Comparison of ENCODE assay signal across 1 cellular context in the genomic region with DNA sequence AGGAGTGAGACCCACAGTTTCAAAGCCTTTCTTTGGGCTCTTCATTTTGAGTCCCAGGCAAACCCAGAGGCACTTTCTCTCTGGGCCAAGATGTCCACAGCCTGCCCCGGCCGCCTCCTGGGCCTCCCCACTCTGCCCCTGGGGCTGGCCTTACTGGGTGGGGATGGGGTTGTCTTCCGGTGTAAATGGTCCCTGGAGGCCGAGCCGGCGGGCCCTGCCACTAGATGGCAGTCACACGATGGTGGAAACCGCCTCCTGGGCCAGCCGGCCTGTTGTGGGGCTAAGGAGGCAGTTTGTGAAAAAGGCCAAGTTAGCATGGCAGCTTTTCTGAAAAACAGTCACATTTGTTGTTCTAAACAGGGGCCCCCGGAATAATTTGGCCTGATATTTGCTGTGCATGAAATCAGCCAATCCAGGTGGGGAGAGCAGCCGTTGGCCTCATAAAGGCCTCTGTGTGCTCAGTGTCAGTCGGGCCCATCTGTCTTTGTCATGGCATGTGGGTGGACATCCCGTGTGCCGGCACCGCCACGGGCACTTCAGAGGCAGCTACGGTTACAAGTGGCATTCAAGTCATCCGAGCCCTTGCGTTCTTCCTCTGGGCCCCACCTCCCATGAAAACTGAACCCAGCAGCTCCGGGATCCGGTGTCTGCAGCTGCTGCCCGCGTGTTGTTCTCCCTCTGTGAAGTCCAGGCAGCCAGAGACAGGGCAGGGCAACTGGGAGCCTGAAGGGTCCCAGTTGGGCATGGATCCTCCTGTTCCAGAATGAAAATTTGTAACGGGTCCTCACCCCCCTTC.
TF ChIP-seq lines count a peak whose summit lies in the region.

No MANE protein-coding gene starts in this region.

TF ChIP-seq in SK-N-SH treated with all-trans-retinoic acid at 6 μM for 48 hours, 23 proteins besides CTCF, POLR2A, EP300 and RAD21 (continued from another document):
- TF ChIP-seq, protein P1, sequence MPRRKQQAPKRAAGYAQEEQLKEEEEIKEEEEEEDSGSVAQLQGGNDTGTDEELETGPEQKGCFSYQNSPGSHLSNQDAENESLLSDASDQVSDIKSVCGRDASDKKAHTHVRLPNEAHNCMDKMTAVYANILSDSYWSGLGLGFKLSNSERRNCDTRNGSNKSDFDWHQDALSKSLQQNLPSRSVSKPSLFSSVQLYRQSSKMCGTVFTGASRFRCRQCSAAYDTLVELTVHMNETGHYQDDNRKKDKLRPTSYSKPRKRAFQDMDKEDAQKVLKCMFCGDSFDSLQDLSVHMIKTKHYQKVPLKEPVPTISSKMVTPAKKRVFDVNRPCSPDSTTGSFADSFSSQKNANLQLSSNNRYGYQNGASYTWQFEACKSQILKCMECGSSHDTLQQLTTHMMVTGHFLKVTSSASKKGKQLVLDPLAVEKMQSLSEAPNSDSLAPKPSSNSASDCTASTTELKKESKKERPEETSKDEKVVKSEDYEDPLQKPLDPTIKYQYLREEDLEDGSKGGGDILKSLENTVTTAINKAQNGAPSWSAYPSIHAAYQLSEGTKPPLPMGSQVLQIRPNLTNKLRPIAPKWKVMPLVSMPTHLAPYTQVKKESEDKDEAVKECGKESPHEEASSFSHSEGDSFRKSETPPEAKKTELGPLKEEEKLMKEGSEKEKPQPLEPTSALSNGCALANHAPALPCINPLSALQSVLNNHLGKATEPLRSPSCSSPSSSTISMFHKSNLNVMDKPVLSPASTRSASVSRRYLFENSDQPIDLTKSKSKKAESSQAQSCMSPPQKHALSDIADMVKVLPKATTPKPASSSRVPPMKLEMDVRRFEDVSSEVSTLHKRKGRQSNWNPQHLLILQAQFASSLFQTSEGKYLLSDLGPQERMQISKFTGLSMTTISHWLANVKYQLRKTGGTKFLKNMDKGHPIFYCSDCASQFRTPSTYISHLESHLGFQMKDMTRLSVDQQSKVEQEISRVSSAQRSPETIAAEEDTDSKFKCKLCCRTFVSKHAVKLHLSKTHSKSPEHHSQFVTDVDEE (CRISPR knock-in tag; IDR thresholded peaks at IDR 0.05), result no peak
- TF ChIP-seq, protein P2, sequence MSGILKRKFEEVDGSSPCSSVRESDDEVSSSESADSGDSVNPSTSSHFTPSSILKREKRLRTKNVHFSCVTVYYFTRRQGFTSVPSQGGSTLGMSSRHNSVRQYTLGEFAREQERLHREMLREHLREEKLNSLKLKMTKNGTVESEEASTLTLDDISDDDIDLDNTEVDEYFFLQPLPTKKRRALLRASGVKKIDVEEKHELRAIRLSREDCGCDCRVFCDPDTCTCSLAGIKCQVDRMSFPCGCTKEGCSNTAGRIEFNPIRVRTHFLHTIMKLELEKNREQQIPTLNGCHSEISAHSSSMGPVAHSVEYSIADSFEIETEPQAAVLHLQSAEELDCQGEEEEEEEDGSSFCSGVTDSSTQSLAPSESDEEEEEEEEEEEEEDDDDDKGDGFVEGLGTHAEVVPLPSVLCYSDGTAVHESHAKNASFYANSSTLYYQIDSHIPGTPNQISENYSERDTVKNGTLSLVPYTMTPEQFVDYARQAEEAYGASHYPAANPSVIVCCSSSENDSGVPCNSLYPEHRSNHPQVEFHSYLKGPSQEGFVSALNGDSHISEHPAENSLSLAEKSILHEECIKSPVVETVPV (CRISPR knock-in tag; IDR thresholded peaks at IDR 0.05), result no peak
- TF ChIP-seq RARB (CRISPR knock-in tag; IDR thresholded peaks at IDR 0.05), result no peak
- TF ChIP-seq, protein P3, sequence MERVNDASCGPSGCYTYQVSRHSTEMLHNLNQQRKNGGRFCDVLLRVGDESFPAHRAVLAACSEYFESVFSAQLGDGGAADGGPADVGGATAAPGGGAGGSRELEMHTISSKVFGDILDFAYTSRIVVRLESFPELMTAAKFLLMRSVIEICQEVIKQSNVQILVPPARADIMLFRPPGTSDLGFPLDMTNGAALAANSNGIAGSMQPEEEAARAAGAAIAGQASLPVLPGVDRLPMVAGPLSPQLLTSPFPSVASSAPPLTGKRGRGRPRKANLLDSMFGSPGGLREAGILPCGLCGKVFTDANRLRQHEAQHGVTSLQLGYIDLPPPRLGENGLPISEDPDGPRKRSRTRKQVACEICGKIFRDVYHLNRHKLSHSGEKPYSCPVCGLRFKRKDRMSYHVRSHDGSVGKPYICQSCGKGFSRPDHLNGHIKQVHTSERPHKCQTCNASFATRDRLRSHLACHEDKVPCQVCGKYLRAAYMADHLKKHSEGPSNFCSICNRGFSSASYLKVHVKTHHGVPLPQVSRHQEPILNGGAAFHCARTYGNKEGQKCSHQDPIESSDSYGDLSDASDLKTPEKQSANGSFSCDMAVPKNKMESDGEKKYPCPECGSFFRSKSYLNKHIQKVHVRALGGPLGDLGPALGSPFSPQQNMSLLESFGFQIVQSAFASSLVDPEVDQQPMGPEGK (CRISPR knock-in tag; IDR thresholded peaks at IDR 0.05; ENCODE audit: borderline replicate concordance), result no peak
- no peak for TF ChIP-seq ZFP3 (CRISPR knock-in tag; IDR thresholded peaks at IDR 0.05)
- TF ChIP-seq OSR1 (CRISPR knock-in tag; IDR thresholded peaks at IDR 0.05), result no peak
- no peak for TF ChIP-seq ZNF565 (CRISPR knock-in tag; conservative IDR thresholded peaks at IDR 0.05; ENCODE audit: low read depth)
- TF ChIP-seq CSDC2 (CRISPR knock-in tag; IDR thresholded peaks at IDR 0.05), result no peak
- no peak for TF ChIP-seq TOX (CRISPR knock-in tag; IDR thresholded peaks at IDR 0.05; ENCODE audit: borderline replicate concordance)
- no peak for TF ChIP-seq GLIS3 (CRISPR knock-in tag; IDR thresholded peaks at IDR 0.05)
- no peak for TF ChIP-seq ZFP30 (CRISPR knock-in tag; IDR thresholded peaks at IDR 0.05)
- TF ChIP-seq, protein P4, sequence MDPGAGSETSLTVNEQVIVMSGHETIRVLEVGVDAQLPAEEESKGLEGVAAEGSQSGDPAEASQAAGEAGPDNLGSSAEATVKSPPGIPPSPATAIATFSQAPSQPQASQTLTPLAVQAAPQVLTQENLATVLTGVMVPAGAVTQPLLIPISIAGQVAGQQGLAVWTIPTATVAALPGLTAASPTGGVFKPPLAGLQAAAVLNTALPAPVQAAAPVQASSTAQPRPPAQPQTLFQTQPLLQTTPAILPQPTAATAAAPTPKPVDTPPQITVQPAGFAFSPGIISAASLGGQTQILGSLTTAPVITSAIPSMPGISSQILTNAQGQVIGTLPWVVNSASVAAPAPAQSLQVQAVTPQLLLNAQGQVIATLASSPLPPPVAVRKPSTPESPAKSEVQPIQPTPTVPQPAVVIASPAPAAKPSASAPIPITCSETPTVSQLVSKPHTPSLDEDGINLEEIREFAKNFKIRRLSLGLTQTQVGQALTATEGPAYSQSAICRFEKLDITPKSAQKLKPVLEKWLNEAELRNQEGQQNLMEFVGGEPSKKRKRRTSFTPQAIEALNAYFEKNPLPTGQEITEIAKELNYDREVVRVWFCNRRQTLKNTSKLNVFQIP (CRISPR knock-in tag; IDR thresholded peaks at IDR 0.05; ENCODE audit: borderline replicate concordance, low read depth), result no peak
